Comparison of ENCODE assay signal across 8 cellular contexts in genomic region chr1:234771642-234772344, GRCh38.
DNase-seq lines count a peak whose midpoint lies in the region; ATAC-seq and TF ChIP-seq lines count a peak whose summit lies in the region.

No MANE protein-coding gene starts in this region.

- H3K9me2 ChIP-seq in HCT116 (ENCODE audit: insufficient read depth), result no peaks in the 10 kb centered on the region

- POLR2A ChIA-PET in HCT116 (lab: Charles Lee), result interaction anchor here (0.9 kb wide), 1 partner anchor 48 kb away, joined by 3 read pairs; no protein-coding TSS in a partner anchor

- H3K4me3 ChIP-seq in ACC112 (ENCODE audit: low read depth, low read length) (no peak overlapping the region), HCT116 (replicated peaks in 1 of 2; ENCODE audit: low read depth in 1 of 2, low read length in 2 of 2) (no peak overlapping the region), SJSA1 (no peak overlapping the region), upper lobe of left lung (no peak overlapping the region)

- TF ChIP-seq CTCF in HCT116 (IDR thresholded peaks at IDR 0.05 in 2 of 3, conservative IDR thresholded peaks at IDR 0.05 in 1 of 3; ENCODE audit: borderline replicate concordance in 1 of 3, insufficient read depth in 1 of 3, low read depth in 2 of 3, low read length in 2 of 3) (no peak), glutamatergic neuron (IDR thresholded peaks at IDR 0.05; ENCODE audit: partially characterized antibody, unreplicated experiment) (no peak), upper lobe of left lung (IDR thresholded peaks at IDR 0.05) (no peak)

- TF ChIP-seq EP300 in upper lobe of left lung (IDR thresholded peaks at IDR 0.05), result no peak

- intact Hi-C loops in HCT116 (cut with micrococcal nuclease), result loop anchor here (5.0 kb wide), 1 partner anchor 159 kb away; the partner anchor contains the start of gene IRF2BP2

- TF ChIP-seq RAD21 in HCT116 (IDR thresholded peaks at IDR 0.05; ENCODE audit: low read depth), result no peak

- no peaks in the 10 kb centered on the region for H3K36me3 ChIP-seq in ACC112 (ENCODE audit: insufficient read depth, low read length)
- no peaks in the 10 kb centered on the region for H3K36me3 ChIP-seq in HCT116 (ENCODE audit: control insufficient read depth in 1 of 2, insufficient read depth in 2 of 2, low read length in 2 of 2)
- H3K36me3 ChIP-seq in SJSA1, result no peaks in the 10 kb centered on the region
- no peaks in the 10 kb centered on the region for H3K36me3 ChIP-seq in upper lobe of left lung

- no peaks in the 10 kb centered on the region for H3K36me3 Mint-ChIP-seq in glutamatergic neuron (ENCODE audit: unreplicated experiment)

- H3K27me3 ChIP-seq in ACC112 (ENCODE audit: insufficient read depth, low read length), result peaks cover 6% of the 10 kb centered on the region
- peaks cover 39% of the 10 kb centered on the region; the same call in 1 of the 2 replicates for H3K27me3 ChIP-seq in HCT116 (ENCODE audit: insufficient read depth, low read length)
- no peaks in the 10 kb centered on the region for H3K27me3 ChIP-seq in SJSA1 (replicated peaks)
- no peaks in the 10 kb centered on the region for H3K27me3 ChIP-seq in upper lobe of left lung

- CTCF ChIA-PET in HCT116 (lab: Charles Lee), result no interaction called here

- peak overlapping the region; percentile 58 for H3K27ac ChIP-seq in ACC112 (ENCODE audit: low read depth, low read length)
- no peak overlapping the region for H3K27ac ChIP-seq in HCT116 (ENCODE audit: low read depth, low read length)
- peak overlapping the region; percentile 91 for H3K27ac ChIP-seq in SJSA1
- H3K27ac ChIP-seq in upper lobe of left lung, result peak overlapping the region; percentile 57 to 78 (median 71)

- 42 to 58% methylated on average over 10 of the region's 10 CpGs for WGBS in upper lobe of left lung, 2 donors

- BruUV-seq in HCT116 (replicated peaks; lab: Mats Ljungman, UMichigan), result no TSS peak

- H3K4me1 ChIP-seq in ACC112 (ENCODE audit: control insufficient read depth, insufficient read depth, low read length, unreplicated experiment) (peaks cover 15% of the 10 kb centered on the region), HCT116 (ENCODE audit: control insufficient read depth in 1 of 2, insufficient read depth in 2 of 2, low read length in 2 of 2) (peaks cover 14 to 17% of the 10 kb centered on the region in 2 experiments), SJSA1 (replicated peaks) (peaks cover 24% of the 10 kb centered on the region), upper lobe of left lung (peaks cover 15 to 31% (median 18%) of the 10 kb centered on the region in 4 donors)

- no peak for DNase-seq in HCT116 (ENCODE audit: low read depth, low spot score)
- peak in 1 of 2 experiments; percentile 36 for DNase-seq in SJSA1 (ENCODE audit: low read depth in 1 of 2, low spot score in 2 of 2)
- no peak for DNase-seq in glutamatergic neuron
- no peak for DNase-seq in upper lobe of left lung
- DNase-seq in ecto neural progenitor cell (ENCODE audit: low spot score), result no peak
- no peak for DNase-seq in KG1 (lab: John Stamatoyannopoulos, UW)

- peak; percentile 30 for ATAC-seq in HCT116
- no peak for ATAC-seq in upper lobe of left lung (ENCODE audit: low FRiP score in 2 of 2)
- no peak for ATAC-seq in GM19035 (IDR thresholded peaks at IDR 0.05; ENCODE audit: unreplicated experiment)

- H3K79me2 ChIP-seq in ACC112 (ENCODE audit: control insufficient read depth, insufficient read depth, low read length, unreplicated experiment) (no peaks in the 10 kb centered on the region), HCT116 (ENCODE audit: insufficient read depth, low read length) (no peaks in the 10 kb centered on the region)

- H3K9ac ChIP-seq in HCT116 (ENCODE audit: low read length), result peak overlapping the region; percentile 32

- no peak for TF ChIP-seq POLR2A in HCT116 (IDR thresholded peaks at IDR 0.05; ENCODE audit: borderline replicate concordance, extremely low read depth, insufficient read depth, insufficient read length)
- no peak for TF ChIP-seq POLR2A in upper lobe of left lung (IDR thresholded peaks at IDR 0.05)

- RAD21 ChIA-PET in HCT116 (lab: Charles Lee; ENCODE audit: low non-redundant PET in 1 of 2, low total read pairs in 2 of 2, uncharacterized antibody in 2 of 2, unreplicated experiment in 2 of 2), result no interaction called here

- H3K4me1 Mint-ChIP-seq in glutamatergic neuron (ENCODE audit: low read depth, unreplicated experiment), result peaks cover 46% of the 10 kb centered on the region

- H3K27ac Mint-ChIP-seq in glutamatergic neuron (ENCODE audit: unreplicated experiment), result peak overlapping the region; percentile 96

- peak overlapping the region; percentile 67 for H3K4me3 Mint-ChIP-seq in glutamatergic neuron (ENCODE audit: unreplicated experiment)

- H2AFZ ChIP-seq in ACC112 (ENCODE audit: low read length, unreplicated experiment), result no peak overlapping the region
- no peak overlapping the region for H2AFZ ChIP-seq in HCT116 (ENCODE audit: low read depth, low read length, poor library complexity, severe bottlenecking)

- H3K9me3 Mint-ChIP-seq in glutamatergic neuron (ENCODE audit: unreplicated experiment), result peaks cover 22% of the 10 kb centered on the region

- H3K9me3 ChIP-seq in HCT116 (ENCODE audit: control insufficient read depth in 1 of 2, insufficient read depth in 1 of 2, low read depth in 1 of 2, low read length in 2 of 2), result no peaks in the 10 kb centered on the region
- no peaks in the 10 kb centered on the region for H3K9me3 ChIP-seq in SJSA1 (replicated peaks)
- H3K9me3 ChIP-seq in upper lobe of left lung, result no peaks in the 10 kb centered on the region

- no peaks in the 10 kb centered on the region for H4K20me1 ChIP-seq in HCT116 (ENCODE audit: insufficient read depth)

- peak overlapping the region; percentile 59 for H3K4me2 ChIP-seq in HCT116 (ENCODE audit: low read length)

- peaks cover 8% of the 10 kb centered on the region for H3K27me3 Mint-ChIP-seq in glutamatergic neuron (ENCODE audit: unreplicated experiment)

TF ChIP-seq in HCT116, 20 proteins besides CTCF, POLR2A, EP300 and RAD21:
- no peak for TF ChIP-seq REST (IDR thresholded peaks at IDR 0.05; ENCODE audit: low read depth)
- no peak for TF ChIP-seq JUND (IDR thresholded peaks at IDR 0.05)
- TF ChIP-seq EZH2phosphoT487 (IDR thresholded peaks at IDR 0.05; ENCODE audit: borderline replicate concordance), result no peak
- TF ChIP-seq SIN3A (IDR thresholded peaks at IDR 0.05; ENCODE audit: low read depth), result no peak
TF ChIP-seq in HCT116: peak in this region for 0.
